Comparison of ENCODE assay signal across 10 cellular contexts in the genomic region with DNA sequence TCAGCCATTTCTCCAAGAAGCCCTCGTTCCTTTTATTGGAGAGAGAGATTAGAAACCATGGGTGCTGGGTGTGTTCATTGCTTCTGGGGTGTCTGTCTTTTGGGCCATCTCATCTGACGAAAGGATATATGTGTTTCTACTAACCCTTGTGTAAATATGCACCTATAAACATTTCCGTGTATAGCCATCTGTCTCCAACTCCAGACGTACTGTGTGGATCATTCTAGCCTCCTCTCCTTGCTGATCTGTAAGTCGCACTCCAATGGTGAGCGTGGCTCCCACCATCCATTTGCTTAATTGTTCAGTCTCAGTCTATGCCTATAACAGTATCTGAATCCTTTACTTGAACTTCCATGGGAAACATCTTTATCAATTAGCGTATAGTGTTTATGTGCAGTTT. TPM values are rescaled to one million over a fixed set of nuclear protein-coding genes. Genes with fewer than 3 reads are reported as not detected.
DNase-seq lines count a peak whose midpoint lies in the region; ATAC-seq, FAIRE-seq and TF ChIP-seq lines count a peak whose summit lies in the region.
"Had no signal": no experiment of that assay in that cellular context is flagged by ENCODE, and none has a peak within 500 bp of the region (broad histone marks: within the 10 kb centered on the region; RNA-seq: fewer than 3 reads in every experiment).

No MANE protein-coding gene starts in this region.

- H3K27ac ChIP-seq in HepG2 (ENCODE audit: extremely low read length, insufficient read depth, low read length) (no peak overlapping the region), right lobe of liver (no peak overlapping the region), endodermal cell (ENCODE audit: low read depth, low read length) (no peak overlapping the region)

- peaks cover 16% of the 10 kb centered on the region for H3K27me3 Mint-ChIP-seq in endodermal cell (ENCODE audit: insufficient read depth)

- H3K36me3 ChIP-seq in HepG2 (replicated peaks in 1 of 2; ENCODE audit: control insufficient read depth in 1 of 2, insufficient read depth in 2 of 2, low read length in 2 of 2): peaks cover 10 to 32% of the 10 kb centered on the region in 2 experiments; a peak in 4 of 5 replicates
- peaks cover 0 to 7% (median 0%) of the 10 kb centered on the region in 4 donors for H3K36me3 ChIP-seq in right lobe of liver
- H3K36me3 ChIP-seq in NT2/D1 (ENCODE audit: insufficient read depth, insufficient read length, low read length): peaks cover 38% of the 10 kb centered on the region
- H3K36me3 ChIP-seq in endodermal cell (ENCODE audit: control insufficient read depth, insufficient read depth, low read length): peaks cover 23% of the 10 kb centered on the region

- in situ Hi-C loops in HepG2 (cut with HindIII; ENCODE audit: extremely low pct_ligation_motif_present, low pct_unique_long_range_greater_than_20kb): loop anchor here (5.0 kb wide), 1 partner anchor 66 kb away; no protein-coding TSS in a partner anchor

- H3K4me3 Mint-ChIP-seq in endodermal cell: no peak overlapping the region

- DNase-seq in HepG2 (ENCODE audit: low spot score): no peak
- DNase-seq in right lobe of liver: no peak
- DNase-seq in NT2/D1 (ENCODE audit: low read depth, low spot score): no peak
- no peak for DNase-seq in endodermal cell
- DNase-seq in COLO668 (lab: John Stamatoyannopoulos, UW; ENCODE audit: unreplicated experiment): no peak
- DNase-seq in pons (ENCODE audit: low spot score): no peak
- DNase-seq in NCI-H748 (lab: John Stamatoyannopoulos, UW; ENCODE audit: unreplicated experiment): no peak
- DNase-seq in DMS79 (lab: John Stamatoyannopoulos, UW): no peak
- DNase-seq: foreskin melanocyte, left colon had no signal

- H2AFZ ChIP-seq in HepG2 (ENCODE audit: low read length): no peak overlapping the region

- no peaks in the 10 kb centered on the region for H3K9me3 Mint-ChIP-seq in endodermal cell

- ATAC-seq in HepG2 (no peak), right lobe of liver (no peak)
- ATAC-seq: left colon had no signal

- no peaks in the 10 kb centered on the region; a peak in 1 of 5 replicates for H3K27me3 ChIP-seq in HepG2 (ENCODE audit: control insufficient read depth in 1 of 2, insufficient read depth in 2 of 2, low read length in 2 of 2)
- no peaks in the 10 kb centered on the region for H3K27me3 ChIP-seq in right lobe of liver
- no peaks in the 10 kb centered on the region for H3K27me3 ChIP-seq in NT2/D1 (ENCODE audit: insufficient read depth, insufficient read length)
- H3K27me3 ChIP-seq in endodermal cell (ENCODE audit: control insufficient read depth, insufficient read depth, low read length, poor library complexity, severe bottlenecking): no peaks in the 10 kb centered on the region

- TF ChIP-seq POLR2A in HepG2 (IDR thresholded peaks at IDR 0.05; ENCODE audit: insufficient read depth in 1 of 2, low read depth in 2 of 2, low read length in 2 of 2) (no peak), right lobe of liver (IDR thresholded peaks at IDR 0.05) (no peak)

- H3K9ac ChIP-seq in HepG2 (ENCODE audit: insufficient read depth, low read depth, low read length): peak overlapping the region; percentile 82; the same call in 1 of the 2 replicates
- H3K9ac ChIP-seq in NT2/D1 (ENCODE audit: insufficient read length, low read depth): peak overlapping the region; percentile 91
- no peak overlapping the region for H3K9ac ChIP-seq in endodermal cell (ENCODE audit: extremely low read depth, low read length, poor library complexity, severe bottlenecking)

- peak overlapping the region; percentile 86 for H3K4me2 ChIP-seq in HepG2 (ENCODE audit: low read depth, low read length)

- intact Hi-C loops in HepG2 (cut with micrococcal nuclease; ENCODE audit: unreplicated experiment) (loop anchor here (2.0 kb wide), 2 partner anchors 47 to 77 kb away; partner anchors contain the start of gene TXNL4A), right lobe of liver (cut with DNase I) (loop anchor here in 1 of 2 donors (10.0 kb wide), 2 partner anchors 51 to 121 kb away; partner anchors contain the start of gene TXNL4A)

- no TSS peak for BruUV-seq in HepG2 (replicated peaks; lab: Mats Ljungman, UMichigan)

- no peaks in the 10 kb centered on the region for H3K9me3 ChIP-seq in HepG2 (ENCODE audit: low read length)
- H3K9me3 ChIP-seq in right lobe of liver: no peaks in the 10 kb centered on the region
- H3K9me3 ChIP-seq in NT2/D1 (ENCODE audit: insufficient read depth, low read length): no peaks in the 10 kb centered on the region
- H3K9me3 ChIP-seq in endodermal cell (ENCODE audit: control insufficient read depth, low read length): no peaks in the 10 kb centered on the region

- H3K36me3 Mint-ChIP-seq in endodermal cell (ENCODE audit: low read depth): peaks cover 28% of the 10 kb centered on the region

- 74% methylated on average over 7 of the region's 7 CpGs for WGBS in HepG2 (ENCODE audit: low lambda C conversion rate)
- 88% methylated on average over 7 of the region's 7 CpGs for WGBS in right lobe of liver (ENCODE audit: insufficient coverage, low coverage, low lambda C conversion rate, missing lambda C conversion rate)
- 93 to 98% methylated on average over 6 of the region's 7 CpGs for WGBS in endodermal cell (ENCODE audit: insufficient coverage in 1 of 2, insufficient read length in 1 of 2), 2 experiments

- TF ChIP-seq CTCF in HepG2 (CRISPR knock-in tag; IDR thresholded peaks at IDR 0.05): no peak
- TF ChIP-seq CTCF in right lobe of liver (IDR thresholded peaks at IDR 0.05): no peak
- TF ChIP-seq CTCF in endodermal cell (conservative IDR thresholded peaks at IDR 0.05): no peak

- POLR2A ChIA-PET in HepG2 (lab: Yijun Ruan, JAX): no interaction called here

- no peak for TF ChIP-seq RAD21 in HepG2 (CRISPR knock-in tag; IDR thresholded peaks at IDR 0.05)

- no peak for FAIRE-seq in HepG2 (lab: Jason Lieb, UNC)

- H3K4me3 ChIP-seq in HepG2 (replicated peaks in 1 of 3; ENCODE audit: insufficient read depth in 1 of 3, low read depth in 2 of 3, low read length in 3 of 3): peak overlapping the region; percentile 74 to 78 (median 74); a peak in 5 of 6 replicates
- no peak overlapping the region for H3K4me3 ChIP-seq in right lobe of liver
- H3K4me3 ChIP-seq in NT2/D1 (ENCODE audit: insufficient read length, low read depth): no peak overlapping the region
- H3K4me3 ChIP-seq in endodermal cell (ENCODE audit: low read length): peak overlapping the region; percentile 93

- peaks cover 27% of the 10 kb centered on the region for H3K79me2 ChIP-seq in HepG2 (ENCODE audit: insufficient read depth, low read length)

- peaks cover 14% of the 10 kb centered on the region for H3K4me1 Mint-ChIP-seq in endodermal cell

- peaks cover 7% of the 10 kb centered on the region; the same call in 1 of the 2 replicates for H4K20me1 ChIP-seq in HepG2 (ENCODE audit: insufficient read depth, low read length)

- H3K27ac Mint-ChIP-seq in endodermal cell: no peak overlapping the region

- CTCF ChIA-PET in HepG2 (lab: Yijun Ruan, JAX; ENCODE audit: low intra/inter-chr PET ratio, low total read pairs): no interaction called here

- no peak for TF ChIP-seq EP300 in HepG2 (IDR thresholded peaks at IDR 0.05; ENCODE audit: low read depth in 2 of 2, low read length in 2 of 2)
- no peak for TF ChIP-seq EP300 in HepG2 (CRISPR knock-in tag; IDR thresholded peaks at IDR 0.05; ENCODE audit: borderline replicate concordance)

- H3K4me1 ChIP-seq in HepG2 (ENCODE audit: insufficient read depth, low read length) (peaks cover 31% of the 10 kb centered on the region), right lobe of liver (peaks cover 0 to 8% (median 3%) of the 10 kb centered on the region in 4 donors), NT2/D1 (ENCODE audit: insufficient read depth, insufficient read length) (peaks cover 5% of the 10 kb centered on the region), endodermal cell (ENCODE audit: control insufficient read depth, insufficient read depth, low read length) (peaks cover 4% of the 10 kb centered on the region)

RNA-seq across cellular contexts. Expression of gene RBFA, which starts 1.8 kb away (rescaled TPM):
- 42.2 and 42.4 TPM in 2 replicates for total RNA-seq in HepG2 (2016; rRNA removed; fragmentation: Illumina TruSeq; extraction: Trizol)
- 13.9 and 16.9 TPM in 2 replicates for total RNA-seq in HepG2 (2016; cell fraction: cytosol; rRNA removed; fragmentation: Illumina TruSeq; extraction: Trizol; ENCODE audit: low read depth)
- total RNA-seq in HepG2 (2016; cell fraction: insoluble cytoplasmic fraction; rRNA removed; fragmentation: Illumina TruSeq; extraction: Trizol): 43.3 and 44.9 TPM in 2 replicates
- 22.2 and 22.8 TPM in 2 replicates for total RNA-seq in HepG2 (2016; cell fraction: membrane; rRNA removed; fragmentation: Illumina TruSeq; extraction: Trizol)
- total RNA-seq in HepG2 (2016; cell fraction: nucleus; rRNA removed; fragmentation: Illumina TruSeq; extraction: Trizol): 31.4 and 38.8 TPM in 2 replicates
- polyA plus RNA-seq in HepG2 (2011; rRNA removed): 29.7 and 31.7 TPM in 2 replicates
- 22.0 and 22.4 TPM in 2 replicates for polyA plus RNA-seq in HepG2 (2011; cell fraction: cytosol; rRNA removed)
- 40.3 and 51.2 TPM in 2 replicates for polyA plus RNA-seq in HepG2 (2011; cell fraction: nucleus; rRNA removed)
- polyA plus RNA-seq in HepG2 (2012): 21.5 and 24.8 TPM in 2 replicates
- polyA plus RNA-seq in HepG2 (2016; cell fraction: cytosol; fragmentation: Illumina TruSeq; extraction: Trizol; ENCODE audit: low read depth): 13.2 and 15.2 TPM in 2 replicates
- polyA plus RNA-seq in HepG2 (2016; cell fraction: insoluble cytoplasmic fraction; fragmentation: Illumina TruSeq; extraction: Trizol; ENCODE audit: low read depth): 42.0 and 44.0 TPM in 2 replicates
- 18.4 and 18.9 TPM in 2 replicates for polyA plus RNA-seq in HepG2 (2016; cell fraction: membrane; fragmentation: Illumina TruSeq; extraction: Trizol; ENCODE audit: low read depth)
- polyA plus RNA-seq in HepG2 (2016; cell fraction: nucleus; fragmentation: Illumina TruSeq; extraction: Trizol; ENCODE audit: insufficient read depth, low read depth): 40.6 and 48.1 TPM in 2 replicates
- polyA minus RNA-seq in HepG2 (2011; rRNA and poly(A)+ RNA removed; ENCODE audit: low replicate concordance): 21.7 and 27.6 TPM in 2 replicates
- polyA minus RNA-seq in HepG2 (2011; cell fraction: cytosol; rRNA and poly(A)+ RNA removed): 9.1 and 9.3 TPM in 2 replicates
- 71.3 and 80.8 TPM in 2 replicates for polyA minus RNA-seq in HepG2 (2011; cell fraction: nucleus; rRNA and poly(A)+ RNA removed)
- 10 to 100 TPM; 12.3 to 36.6 (median 18.8) TPM for total RNA-seq in right lobe of liver
- 10 to 100 TPM; 16.6 to 27.6 TPM for total RNA-seq in endodermal cell
- polyA plus RNA-seq in endodermal cell (2013, experiment 1 of 2): 26.5 TPM
- polyA plus RNA-seq in endodermal cell (2013, experiment 2 of 2): 24.5 TPM

RNA-seq across cellular contexts. Expression of gene TXNL4A, which starts 47.6 kb away (rescaled TPM):
- 192 and 202 TPM in 2 replicates for total RNA-seq in HepG2 (2016; rRNA removed; fragmentation: Illumina TruSeq; extraction: Trizol)
- total RNA-seq in HepG2 (2016; cell fraction: cytosol; rRNA removed; fragmentation: Illumina TruSeq; extraction: Trizol; ENCODE audit: low read depth): 596 and 716 TPM in 2 replicates
- total RNA-seq in HepG2 (2016; cell fraction: insoluble cytoplasmic fraction; rRNA removed; fragmentation: Illumina TruSeq; extraction: Trizol): 185 and 204 TPM in 2 replicates
- total RNA-seq in HepG2 (2016; cell fraction: membrane; rRNA removed; fragmentation: Illumina TruSeq; extraction: Trizol): 533 and 635 TPM in 2 replicates
- 56.2 and 79.7 TPM in 2 replicates for total RNA-seq in HepG2 (2016; cell fraction: nucleus; rRNA removed; fragmentation: Illumina TruSeq; extraction: Trizol)
- 135 and 172 TPM in 2 replicates for polyA plus RNA-seq in HepG2 (2011; rRNA removed)
- polyA plus RNA-seq in HepG2 (2011; cell fraction: cytosol; rRNA removed): 131 and 145 TPM in 2 replicates
- 32.1 and 40.2 TPM in 2 replicates for polyA plus RNA-seq in HepG2 (2011; cell fraction: nucleus; rRNA removed)
- polyA plus RNA-seq in HepG2 (2012): 123 and 145 TPM in 2 replicates
- 941 and 1,125 TPM in 2 replicates for polyA plus RNA-seq in HepG2 (2016; cell fraction: cytosol; fragmentation: Illumina TruSeq; extraction: Trizol; ENCODE audit: low read depth)
- 223 and 229 TPM in 2 replicates for polyA plus RNA-seq in HepG2 (2016; cell fraction: insoluble cytoplasmic fraction; fragmentation: Illumina TruSeq; extraction: Trizol; ENCODE audit: low read depth)
- polyA plus RNA-seq in HepG2 (2016; cell fraction: membrane; fragmentation: Illumina TruSeq; extraction: Trizol; ENCODE audit: low read depth): 563 and 676 TPM in 2 replicates
- polyA plus RNA-seq in HepG2 (2016; cell fraction: nucleus; fragmentation: Illumina TruSeq; extraction: Trizol; ENCODE audit: insufficient read depth, low read depth): 165 and 194 TPM in 2 replicates
- 36.7 and 86.4 TPM in 2 replicates for polyA minus RNA-seq in HepG2 (2011; rRNA and poly(A)+ RNA removed; ENCODE audit: low replicate concordance)
- polyA minus RNA-seq in HepG2 (2011; cell fraction: cytosol; rRNA and poly(A)+ RNA removed): 44.1 and 45.4 TPM in 2 replicates
- polyA minus RNA-seq in HepG2 (2011; cell fraction: nucleus; rRNA and poly(A)+ RNA removed): 14.9 and 19.2 TPM in 2 replicates
- 10 to 100 TPM; 18.5 to 53.9 (median 37.8) TPM for total RNA-seq in right lobe of liver
- 100 to 1,000 TPM; 117 to 138 TPM for total RNA-seq in endodermal cell
- 151 TPM for polyA plus RNA-seq in endodermal cell (2013, experiment 1 of 2)
- 154 TPM for polyA plus RNA-seq in endodermal cell (2013, experiment 2 of 2)

Comparison
In these comparisons a context has a peak if more than half of its experiments do, and no peak if none do; other contexts are left out.
1. H3K4me3 ChIP-seq: peak in HepG2 (3 of 3) and endodermal cell (single experiment); none in right lobe of liver (0 of 3) and NT2/D1 (single experiment).